ENCODE assay signal across 8 cellular contexts in genomic region chr20:31833130-31833930, GRCh38. TPM values are rescaled to one million over a fixed set of nuclear protein-coding genes. Genes with fewer than 3 reads are reported as not detected.
DNase-seq lines count a peak whose midpoint lies in the region; ATAC-seq and TF ChIP-seq lines count a peak whose summit lies in the region.

No MANE protein-coding gene starts in this region.

- ATAC-seq in GM18907 (IDR thresholded peaks at IDR 0.05; ENCODE audit: unreplicated experiment) (no peak), HG03196 (IDR thresholded peaks at IDR 0.05; ENCODE audit: unreplicated experiment) (no peak)

- intact Hi-C loops in posterior cingulate gyrus (cut with DNase I) = no loop called here

- peak; percentile 19 for DNase-seq in NK-92 treated with Interleukin-12 subunit alpha and Interleukin-12 subunit beta, amount 100 ng/mL, for 24 hours (lab: John Stamatoyannopoulos, UW)
- DNase-seq in NK-92 (lab: John Stamatoyannopoulos, UW; ENCODE audit: unreplicated experiment) (no peak), NOMO-1 treated with dmso at 0.1 percent for 144 hours (lab: John Stamatoyannopoulos, UW; ENCODE audit: unreplicated experiment) (peak; percentile 21), activated T-cell treated with anti-CD3 and anti-CD28 coated beads for 48 hours (ENCODE audit: low read depth) (peak; percentile 56), fibroblast of the aortic adventitia (ENCODE audit: low read depth) (peak; percentile 39), posterior cingulate gyrus (peak in 7 of 10 donors; percentile 30 to 89 (median 50))

- TF ChIP-seq CTCF in fibroblast of the aortic adventitia (IDR thresholded peaks at IDR 0.05; ENCODE audit: insufficient read depth, low read length) = peak; percentile 92

- H3K4me3 ChIP-seq in fibroblast of the aortic adventitia (ENCODE audit: low read depth, low read length) = no peak overlapping the region

RNA-seq across cellular contexts. Expression of gene FOXS1, which starts 12.1 kb away (rescaled TPM):
- total RNA-seq in fibroblast of the aortic adventitia (ENCODE audit: low replicate concordance) = 2.3 TPM in 1 of 2 replicates, not detected in the other

RNA-seq across cellular contexts. Expression of gene MYLK2, which starts 14.2 kb away (rescaled TPM):
- 0.18 TPM in 1 of 2 replicates, not detected in the other for total RNA-seq in fibroblast of the aortic adventitia (ENCODE audit: low replicate concordance)

RNA-seq across cellular contexts. Expression of gene DUSP15, which starts 37.0 kb away (rescaled TPM):
- 9.9 TPM in 1 of 2 replicates, not detected in the other for total RNA-seq in fibroblast of the aortic adventitia (ENCODE audit: low replicate concordance)

RNA-seq across cellular contexts. Expression of gene TTLL9, which starts 37.1 kb away (rescaled TPM):
- 0.09 and 0.41 TPM in 2 replicates for total RNA-seq in fibroblast of the aortic adventitia (ENCODE audit: low replicate concordance)
